In the genomic region with DNA sequence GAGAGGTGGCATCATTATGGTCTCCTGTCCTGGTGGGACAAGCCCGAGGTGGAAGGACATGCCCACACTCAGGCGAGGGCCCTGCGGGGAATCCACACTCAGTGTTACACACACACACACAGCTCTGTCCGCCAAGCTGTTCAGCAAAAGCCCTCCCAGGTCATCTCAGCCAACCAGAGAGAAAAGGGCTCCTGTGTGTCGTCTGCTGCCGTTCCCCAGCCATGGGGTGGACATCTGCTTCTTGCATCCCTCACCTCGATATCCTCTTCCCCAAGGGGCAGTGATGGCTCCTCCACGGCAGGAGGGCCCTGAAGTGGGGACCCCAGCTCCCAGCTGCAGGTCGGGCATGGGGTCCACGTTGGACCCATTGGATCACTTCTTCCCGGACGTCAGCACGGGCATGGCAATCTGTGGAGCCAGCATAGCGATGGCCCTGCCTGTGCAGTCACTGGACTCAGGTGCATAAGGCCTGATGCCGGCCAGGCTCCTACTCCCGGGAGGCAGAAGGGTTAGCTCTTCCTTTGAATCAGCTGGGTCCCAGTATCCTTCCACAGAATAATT, we compare ENCODE assay signal across 22 cellular contexts.
"Had no signal": no experiment of that assay in that cellular context is flagged by ENCODE, and none has a peak within 500 bp of the region (broad histone marks: within the 10 kb centered on the region; RNA-seq: fewer than 3 reads in every experiment).

No MANE protein-coding gene starts in this region.

- H3K4me3 ChIP-seq: MG63 had no signal

- H3K9me3 ChIP-seq: MG63, SK-N-SH had no signal

- DNase-seq: IMR-90, Karpas-422, KG1, MG63, NCI-H1092, NCI-H1105 treated with DMSO at 0.1 percent for 48 hours, NCI-H1417 treated with DMSO at 0.1 percent for 48 hours, NCI-H146, NCI-H1694 treated with DMSO at 0.1 percent for 48 hours, NCI-H1930, NCI-H2081 treated with DMSO at 0.1 percent for 48 hours, NCI-H2171, NCI-H226, NCI-H446, NCI-H510A, NCI-H524 treated with DMSO at 0.1 percent for 48 hours, NCI-H69, NCI-H774, RPMI8226, SHP77, SK-N-SH had no signal

- H3K27me3 ChIP-seq: MG63 had no signal

- H3K36me3 ChIP-seq: MG63 had no signal

- H3K4me2 ChIP-seq: SK-N-SH had no signal

- FAIRE-seq: RCC 7860 had no signal
